ENCODE assay signal across 1 cellular context in the genomic region with DNA sequence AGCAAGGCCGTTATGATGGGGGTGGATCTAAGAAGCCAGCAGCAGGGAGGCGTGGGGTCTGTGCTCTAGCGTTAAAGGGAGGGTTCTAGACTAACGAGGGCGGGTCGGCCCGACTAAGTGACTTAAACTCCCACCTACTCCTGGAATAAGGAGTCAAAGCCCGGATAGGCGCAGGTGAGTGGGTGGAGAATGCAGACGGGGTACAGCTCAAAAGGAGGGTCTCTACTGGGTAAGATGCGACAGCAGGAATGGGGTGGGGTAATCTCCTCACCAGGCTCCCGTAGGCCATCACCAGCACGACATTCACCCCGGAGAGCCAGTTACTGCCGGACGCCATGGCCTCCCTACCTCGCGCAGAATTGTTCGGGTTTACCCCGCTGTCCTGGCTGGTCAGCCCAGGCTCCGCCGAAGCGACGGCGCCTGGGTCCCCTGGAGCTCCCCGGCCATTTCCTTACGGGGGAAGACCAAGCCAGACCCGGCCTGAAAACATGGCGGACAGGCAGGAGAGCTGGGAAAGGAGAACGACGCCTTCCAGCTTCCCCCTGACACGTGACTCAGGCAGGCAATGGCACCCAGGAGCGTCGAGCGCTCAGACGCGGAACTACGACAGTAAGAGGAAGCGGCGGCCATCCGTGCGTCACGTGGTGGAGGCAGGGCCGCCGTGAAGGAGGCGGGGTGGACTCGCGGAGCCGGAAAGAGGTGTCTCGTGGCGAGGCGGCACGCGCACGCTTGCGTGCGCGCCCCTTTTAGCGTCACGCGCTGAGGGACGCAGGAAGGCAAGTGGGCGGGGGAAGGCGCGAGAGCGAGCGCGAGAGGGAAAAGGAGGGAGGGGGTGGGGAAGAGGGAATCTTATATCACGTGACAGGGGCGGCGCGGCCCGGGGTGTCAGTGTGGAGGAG.
TF ChIP-seq lines count a peak whose summit lies in the region.

A gene with protein sequence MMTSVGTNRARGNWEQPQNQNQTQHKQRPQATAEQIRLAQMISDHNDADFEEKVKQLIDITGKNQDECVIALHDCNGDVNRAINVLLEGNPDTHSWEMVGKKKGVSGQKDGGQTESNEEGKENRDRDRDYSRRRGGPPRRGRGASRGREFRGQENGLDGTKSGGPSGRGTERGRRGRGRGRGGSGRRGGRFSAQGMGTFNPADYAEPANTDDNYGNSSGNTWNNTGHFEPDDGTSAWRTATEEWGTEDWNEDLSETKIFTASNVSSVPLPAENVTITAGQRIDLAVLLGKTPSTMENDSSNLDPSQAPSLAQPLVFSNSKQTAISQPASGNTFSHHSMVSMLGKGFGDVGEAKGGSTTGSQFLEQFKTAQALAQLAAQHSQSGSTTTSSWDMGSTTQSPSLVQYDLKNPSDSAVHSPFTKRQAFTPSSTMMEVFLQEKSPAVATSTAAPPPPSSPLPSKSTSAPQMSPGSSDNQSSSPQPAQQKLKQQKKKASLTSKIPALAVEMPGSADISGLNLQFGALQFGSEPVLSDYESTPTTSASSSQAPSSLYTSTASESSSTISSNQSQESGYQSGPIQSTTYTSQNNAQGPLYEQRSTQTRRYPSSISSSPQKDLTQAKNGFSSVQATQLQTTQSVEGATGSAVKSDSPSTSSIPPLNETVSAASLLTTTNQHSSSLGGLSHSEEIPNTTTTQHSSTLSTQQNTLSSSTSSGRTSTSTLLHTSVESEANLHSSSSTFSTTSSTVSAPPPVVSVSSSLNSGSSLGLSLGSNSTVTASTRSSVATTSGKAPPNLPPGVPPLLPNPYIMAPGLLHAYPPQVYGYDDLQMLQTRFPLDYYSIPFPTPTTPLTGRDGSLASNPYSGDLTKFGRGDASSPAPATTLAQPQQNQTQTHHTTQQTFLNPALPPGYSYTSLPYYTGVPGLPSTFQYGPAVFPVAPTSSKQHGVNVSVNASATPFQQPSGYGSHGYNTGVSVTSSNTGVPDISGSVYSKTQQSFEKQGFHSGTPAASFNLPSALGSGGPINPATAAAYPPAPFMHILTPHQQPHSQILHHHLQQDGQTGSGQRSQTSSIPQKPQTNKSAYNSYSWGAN (plus strand): TSS at position 885 of the 899 bp plus-strand sequence. CDS start 4,169 bp downstream, outside the sequence.

TF ChIP-seq in HepG2, 621 proteins besides CTCF, POLR2A, EP300 and RAD21 (continued from another document and continues in another):
- TF ChIP-seq, protein P1, sequence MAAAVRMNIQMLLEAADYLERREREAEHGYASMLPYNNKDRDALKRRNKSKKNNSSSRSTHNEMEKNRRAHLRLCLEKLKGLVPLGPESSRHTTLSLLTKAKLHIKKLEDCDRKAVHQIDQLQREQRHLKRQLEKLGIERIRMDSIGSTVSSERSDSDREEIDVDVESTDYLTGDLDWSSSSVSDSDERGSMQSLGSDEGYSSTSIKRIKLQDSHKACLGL (CRISPR knock-in tag; IDR thresholded peaks at IDR 0.05), result peak; percentile 96
- TF ChIP-seq YEATS2 (CRISPR knock-in tag; IDR thresholded peaks at IDR 0.05; ENCODE audit: borderline replicate concordance), result peak; percentile 95
- TF ChIP-seq, protein P2, sequence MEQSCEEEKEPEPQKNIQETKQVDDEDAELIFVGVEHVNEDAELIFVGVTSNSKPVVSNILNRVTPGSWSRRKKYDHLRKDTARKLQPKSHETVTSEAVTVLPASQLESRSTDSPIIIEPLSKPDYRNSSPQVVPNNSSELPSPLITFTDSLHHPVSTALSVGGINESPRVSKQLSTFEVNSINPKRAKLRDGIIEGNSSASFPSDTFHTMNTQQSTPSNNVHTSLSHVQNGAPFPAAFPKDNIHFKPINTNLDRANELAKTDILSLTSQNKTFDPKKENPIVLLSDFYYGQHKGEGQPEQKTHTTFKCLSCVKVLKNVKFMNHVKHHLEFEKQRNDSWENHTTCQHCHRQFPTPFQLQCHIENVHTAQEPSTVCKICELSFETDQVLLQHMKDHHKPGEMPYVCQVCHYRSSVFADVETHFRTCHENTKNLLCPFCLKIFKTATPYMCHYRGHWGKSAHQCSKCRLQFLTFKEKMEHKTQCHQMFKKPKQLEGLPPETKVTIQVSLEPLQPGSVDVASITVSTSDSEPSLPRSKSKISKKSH (CRISPR knock-in tag; IDR thresholded peaks at IDR 0.05; ENCODE audit: borderline replicate concordance), result peak; percentile 96
- TF ChIP-seq EEA1 (CRISPR knock-in tag; IDR thresholded peaks at IDR 0.05; ENCODE audit: borderline replicate concordance), result 0 out of 2 replicates have a peak, but pooled peaks have one; percentile 23
- TF ChIP-seq, protein P3, sequence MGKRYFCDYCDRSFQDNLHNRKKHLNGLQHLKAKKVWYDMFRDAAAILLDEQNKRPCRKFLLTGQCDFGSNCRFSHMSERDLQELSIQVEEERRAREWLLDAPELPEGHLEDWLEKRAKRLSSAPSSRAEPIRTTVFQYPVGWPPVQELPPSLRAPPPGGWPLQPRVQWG (CRISPR knock-in tag; IDR thresholded peaks at IDR 0.05; ENCODE audit: borderline replicate concordance, low read depth), result no peak
- 0 out of 2 replicates have a peak, but pooled peaks have one; percentile 26 for TF ChIP-seq CHD2 (IDR thresholded peaks at IDR 0.05; ENCODE audit: low read depth, low read length)
- no peak for TF ChIP-seq SMARCC2 (IDR thresholded peaks at IDR 0.05)
- TF ChIP-seq, protein P4, sequence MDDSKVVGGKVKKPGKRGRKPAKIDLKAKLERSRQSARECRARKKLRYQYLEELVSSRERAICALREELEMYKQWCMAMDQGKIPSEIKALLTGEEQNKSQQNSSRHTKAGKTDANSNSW (CRISPR knock-in tag; IDR thresholded peaks at IDR 0.05; ENCODE audit: borderline replicate concordance), result peak; percentile 75; the same call in 1 of the 2 replicates
- TF ChIP-seq POLR2AphosphoS5 (IDR thresholded peaks at IDR 0.05; ENCODE audit: low read depth, low read length), result peak; percentile 95
- TF ChIP-seq FIP1L1 (IDR thresholded peaks at IDR 0.05; ENCODE audit: borderline replicate concordance, insufficient read depth, low read depth, low read length), result no peak
- peak; percentile 72; the same call in 1 of the 2 replicates for TF ChIP-seq KDM4B (CRISPR knock-in tag; IDR thresholded peaks at IDR 0.05)
- TF ChIP-seq, protein P5, sequence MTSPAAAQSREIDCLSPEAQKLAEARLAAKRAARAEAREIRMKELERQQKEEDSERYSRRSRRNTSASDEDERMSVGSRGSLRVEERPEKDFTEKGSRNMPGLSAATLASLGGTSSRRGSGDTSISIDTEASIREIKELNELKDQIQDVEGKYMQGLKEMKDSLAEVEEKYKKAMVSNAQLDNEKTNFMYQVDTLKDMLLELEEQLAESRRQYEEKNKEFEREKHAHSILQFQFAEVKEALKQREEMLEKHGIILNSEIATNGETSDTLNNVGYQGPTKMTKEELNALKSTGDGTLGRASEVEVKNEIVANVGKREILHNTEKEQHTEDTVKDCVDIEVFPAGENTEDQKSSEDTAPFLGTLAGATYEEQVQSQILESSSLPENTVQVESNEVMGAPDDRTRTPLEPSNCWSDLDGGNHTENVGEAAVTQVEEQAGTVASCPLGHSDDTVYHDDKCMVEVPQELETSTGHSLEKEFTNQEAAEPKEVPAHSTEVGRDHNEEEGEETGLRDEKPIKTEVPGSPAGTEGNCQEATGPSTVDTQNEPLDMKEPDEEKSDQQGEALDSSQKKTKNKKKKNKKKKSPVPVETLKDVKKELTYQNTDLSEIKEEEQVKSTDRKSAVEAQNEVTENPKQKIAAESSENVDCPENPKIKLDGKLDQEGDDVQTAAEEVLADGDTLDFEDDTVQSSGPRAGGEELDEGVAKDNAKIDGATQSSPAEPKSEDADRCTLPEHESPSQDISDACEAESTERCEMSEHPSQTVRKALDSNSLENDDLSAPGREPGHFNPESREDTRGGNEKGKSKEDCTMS (CRISPR knock-in tag; conservative IDR thresholded peaks at IDR 0.05), result no peak
- TF ChIP-seq CBX2 (IDR thresholded peaks at IDR 0.05; ENCODE audit: low read depth, low read length), result no peak
- no peak for TF ChIP-seq CBX2 (CRISPR knock-in tag; IDR thresholded peaks at IDR 0.05; ENCODE audit: low read depth)
- TF ChIP-seq ZNF530 (CRISPR knock-in tag; IDR thresholded peaks at IDR 0.05; ENCODE audit: low read depth), result no peak; the same call in 1 of the 2 replicates
- no peak for TF ChIP-seq ZNF713 (CRISPR knock-in tag; IDR thresholded peaks at IDR 0.05)
- peak; percentile 92 for TF ChIP-seq SPEN (CRISPR knock-in tag; IDR thresholded peaks at IDR 0.05; ENCODE audit: low read depth)
- peak; percentile 42; the same call in 1 of the 2 replicates for TF ChIP-seq ZFP36L2 (CRISPR knock-in tag; IDR thresholded peaks at IDR 0.05)
- 0 out of 2 replicates have a peak, but pooled peaks have one; percentile 22 for TF ChIP-seq KLF15 (CRISPR knock-in tag; IDR thresholded peaks at IDR 0.05; ENCODE audit: borderline replicate concordance)
- TF ChIP-seq, protein P6, sequence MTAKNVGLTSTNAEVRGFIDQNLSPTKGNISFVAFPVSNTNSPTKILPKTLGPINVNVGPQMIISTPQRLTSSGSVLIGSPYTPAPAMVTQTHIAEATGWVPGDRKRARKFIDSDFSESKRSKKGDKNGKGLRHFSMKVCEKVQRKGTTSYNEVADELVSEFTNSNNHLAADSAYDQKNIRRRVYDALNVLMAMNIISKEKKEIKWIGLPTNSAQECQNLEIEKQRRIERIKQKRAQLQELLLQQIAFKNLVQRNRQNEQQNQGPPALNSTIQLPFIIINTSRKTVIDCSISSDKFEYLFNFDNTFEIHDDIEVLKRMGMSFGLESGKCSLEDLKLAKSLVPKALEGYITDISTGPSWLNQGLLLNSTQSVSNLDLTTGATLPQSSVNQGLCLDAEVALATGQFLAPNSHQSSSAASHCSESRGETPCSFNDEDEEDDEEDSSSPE (CRISPR knock-in tag; IDR thresholded peaks at IDR 0.05), result peak; percentile 90
- TF ChIP-seq, protein P7, sequence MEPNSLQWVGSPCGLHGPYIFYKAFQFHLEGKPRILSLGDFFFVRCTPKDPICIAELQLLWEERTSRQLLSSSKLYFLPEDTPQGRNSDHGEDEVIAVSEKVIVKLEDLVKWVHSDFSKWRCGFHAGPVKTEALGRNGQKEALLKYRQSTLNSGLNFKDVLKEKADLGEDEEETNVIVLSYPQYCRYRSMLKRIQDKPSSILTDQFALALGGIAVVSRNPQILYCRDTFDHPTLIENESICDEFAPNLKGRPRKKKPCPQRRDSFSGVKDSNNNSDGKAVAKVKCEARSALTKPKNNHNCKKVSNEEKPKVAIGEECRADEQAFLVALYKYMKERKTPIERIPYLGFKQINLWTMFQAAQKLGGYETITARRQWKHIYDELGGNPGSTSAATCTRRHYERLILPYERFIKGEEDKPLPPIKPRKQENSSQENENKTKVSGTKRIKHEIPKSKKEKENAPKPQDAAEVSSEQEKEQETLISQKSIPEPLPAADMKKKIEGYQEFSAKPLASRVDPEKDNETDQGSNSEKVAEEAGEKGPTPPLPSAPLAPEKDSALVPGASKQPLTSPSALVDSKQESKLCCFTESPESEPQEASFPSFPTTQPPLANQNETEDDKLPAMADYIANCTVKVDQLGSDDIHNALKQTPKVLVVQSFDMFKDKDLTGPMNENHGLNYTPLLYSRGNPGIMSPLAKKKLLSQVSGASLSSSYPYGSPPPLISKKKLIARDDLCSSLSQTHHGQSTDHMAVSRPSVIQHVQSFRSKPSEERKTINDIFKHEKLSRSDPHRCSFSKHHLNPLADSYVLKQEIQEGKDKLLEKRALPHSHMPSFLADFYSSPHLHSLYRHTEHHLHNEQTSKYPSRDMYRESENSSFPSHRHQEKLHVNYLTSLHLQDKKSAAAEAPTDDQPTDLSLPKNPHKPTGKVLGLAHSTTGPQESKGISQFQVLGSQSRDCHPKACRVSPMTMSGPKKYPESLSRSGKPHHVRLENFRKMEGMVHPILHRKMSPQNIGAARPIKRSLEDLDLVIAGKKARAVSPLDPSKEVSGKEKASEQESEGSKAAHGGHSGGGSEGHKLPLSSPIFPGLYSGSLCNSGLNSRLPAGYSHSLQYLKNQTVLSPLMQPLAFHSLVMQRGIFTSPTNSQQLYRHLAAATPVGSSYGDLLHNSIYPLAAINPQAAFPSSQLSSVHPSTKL (CRISPR knock-in tag; IDR thresholded peaks at IDR 0.05), result peak; percentile 75
- TF ChIP-seq KDM3A (CRISPR knock-in tag; IDR thresholded peaks at IDR 0.05; ENCODE audit: low read depth), result peak; percentile 66
- TF ChIP-seq SNAI1 (CRISPR knock-in tag; IDR thresholded peaks at IDR 0.05; ENCODE audit: borderline replicate concordance), result peak; percentile 94
- no peak for TF ChIP-seq ZEB1 (IDR thresholded peaks at IDR 0.05; ENCODE audit: insufficient replicate concordance, low read depth)
- TF ChIP-seq, protein P8, sequence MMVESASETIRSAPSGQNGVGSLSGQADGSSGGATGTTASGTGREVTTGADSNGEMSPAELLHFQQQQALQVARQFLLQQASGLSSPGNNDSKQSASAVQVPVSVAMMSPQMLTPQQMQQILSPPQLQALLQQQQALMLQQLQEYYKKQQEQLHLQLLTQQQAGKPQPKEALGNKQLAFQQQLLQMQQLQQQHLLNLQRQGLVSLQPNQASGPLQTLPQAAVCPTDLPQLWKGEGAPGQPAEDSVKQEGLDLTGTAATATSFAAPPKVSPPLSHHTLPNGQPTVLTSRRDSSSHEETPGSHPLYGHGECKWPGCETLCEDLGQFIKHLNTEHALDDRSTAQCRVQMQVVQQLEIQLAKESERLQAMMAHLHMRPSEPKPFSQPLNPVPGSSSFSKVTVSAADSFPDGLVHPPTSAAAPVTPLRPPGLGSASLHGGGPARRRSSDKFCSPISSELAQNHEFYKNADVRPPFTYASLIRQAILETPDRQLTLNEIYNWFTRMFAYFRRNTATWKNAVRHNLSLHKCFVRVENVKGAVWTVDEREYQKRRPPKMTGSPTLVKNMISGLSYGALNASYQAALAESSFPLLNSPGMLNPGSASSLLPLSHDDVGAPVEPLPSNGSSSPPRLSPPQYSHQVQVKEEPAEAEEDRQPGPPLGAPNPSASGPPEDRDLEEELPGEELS (CRISPR knock-in tag; IDR thresholded peaks at IDR 0.05), result peak; percentile 74
- TF ChIP-seq, protein P9, sequence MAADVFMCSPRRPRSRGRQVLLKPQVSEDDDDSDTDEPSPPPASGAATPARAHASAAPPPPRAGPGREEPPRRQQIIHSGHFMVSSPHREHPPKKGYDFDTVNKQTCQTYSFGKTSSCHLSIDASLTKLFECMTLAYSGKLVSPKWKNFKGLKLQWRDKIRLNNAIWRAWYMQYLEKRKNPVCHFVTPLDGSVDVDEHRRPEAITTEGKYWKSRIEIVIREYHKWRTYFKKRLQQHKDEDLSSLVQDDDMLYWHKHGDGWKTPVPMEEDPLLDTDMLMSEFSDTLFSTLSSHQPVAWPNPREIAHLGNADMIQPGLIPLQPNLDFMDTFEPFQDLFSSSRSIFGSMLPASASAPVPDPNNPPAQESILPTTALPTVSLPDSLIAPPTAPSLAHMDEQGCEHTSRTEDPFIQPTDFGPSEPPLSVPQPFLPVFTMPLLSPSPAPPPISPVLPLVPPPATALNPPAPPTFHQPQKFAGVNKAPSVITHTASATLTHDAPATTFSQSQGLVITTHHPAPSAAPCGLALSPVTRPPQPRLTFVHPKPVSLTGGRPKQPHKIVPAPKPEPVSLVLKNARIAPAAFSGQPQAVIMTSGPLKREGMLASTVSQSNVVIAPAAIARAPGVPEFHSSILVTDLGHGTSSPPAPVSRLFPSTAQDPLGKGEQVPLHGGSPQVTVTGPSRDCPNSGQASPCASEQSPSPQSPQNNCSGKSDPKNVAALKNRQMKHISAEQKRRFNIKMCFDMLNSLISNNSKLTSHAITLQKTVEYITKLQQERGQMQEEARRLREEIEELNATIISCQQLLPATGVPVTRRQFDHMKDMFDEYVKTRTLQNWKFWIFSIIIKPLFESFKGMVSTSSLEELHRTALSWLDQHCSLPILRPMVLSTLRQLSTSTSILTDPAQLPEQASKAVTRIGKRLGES (CRISPR knock-in tag; IDR thresholded peaks at IDR 0.05; ENCODE audit: borderline replicate concordance), result peak; percentile 74; the same call in 1 of the 2 replicates
- TF ChIP-seq TP53 (CRISPR knock-in tag; conservative IDR thresholded peaks at IDR 0.05), result peak; percentile 38; the same call in 1 of the 2 replicates
- TF ChIP-seq ZFAT (CRISPR knock-in tag; conservative IDR thresholded peaks at IDR 0.05), result no peak
- peak; percentile 71; the same call in 1 of the 2 replicates for TF ChIP-seq DNMT3B (CRISPR knock-in tag; conservative IDR thresholded peaks at IDR 0.05)
